In the genomic region with DNA sequence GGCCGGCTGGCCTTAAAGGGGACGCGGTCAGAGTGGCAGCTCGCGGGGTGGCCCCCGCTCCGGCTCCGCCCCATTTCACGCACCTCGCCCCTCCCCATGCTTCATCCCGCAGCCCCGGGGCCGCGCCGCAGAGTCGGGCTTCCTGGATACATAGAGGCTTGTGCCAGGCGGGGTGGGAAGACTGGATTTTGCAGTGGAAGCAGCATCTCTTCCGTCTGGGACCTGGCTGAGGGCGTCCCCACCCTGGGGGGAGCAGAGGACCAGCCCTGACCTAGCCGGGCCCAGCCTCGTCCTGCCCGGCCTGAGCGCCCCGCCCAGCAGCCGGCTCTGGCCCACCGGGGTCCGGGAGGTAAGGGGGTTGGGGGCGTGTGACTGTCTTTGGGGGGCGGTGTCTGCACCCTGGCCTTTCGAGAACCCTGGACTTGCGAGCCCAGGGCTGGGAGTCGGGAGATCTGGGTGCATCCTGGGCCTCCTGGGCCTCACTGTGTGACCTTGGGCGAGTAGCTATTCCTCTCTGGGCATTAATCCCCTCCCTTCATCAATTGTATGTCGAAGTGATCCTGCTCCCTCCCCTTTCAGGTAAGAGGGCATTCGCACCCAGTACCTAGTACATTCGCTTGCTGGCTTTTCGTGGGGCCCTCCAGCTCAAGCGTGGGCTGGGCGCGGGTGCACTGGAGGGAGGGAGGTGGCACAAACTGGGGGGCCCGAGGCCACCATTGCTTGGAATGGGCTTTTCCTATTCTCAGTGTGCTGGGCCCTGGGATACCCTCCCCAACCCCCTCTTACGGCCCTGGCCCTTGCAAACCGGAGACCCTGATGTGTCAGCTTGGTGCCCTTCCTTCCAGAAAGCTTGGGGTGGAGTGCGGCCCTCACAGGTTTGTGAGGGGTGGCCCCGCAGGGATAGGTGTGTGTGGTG, we compare ENCODE assay signal across 8 cellular contexts. TPM values are rescaled to one million over a fixed set of nuclear protein-coding genes. Genes with fewer than 3 reads are reported as not detected.
A peak's percentile ranks its signal among the peaks of the same experiment; 100 is the strongest.
DNase-seq lines count a peak whose midpoint lies in the region; ATAC-seq and TF ChIP-seq lines count a peak whose summit lies in the region.

A gene with protein sequence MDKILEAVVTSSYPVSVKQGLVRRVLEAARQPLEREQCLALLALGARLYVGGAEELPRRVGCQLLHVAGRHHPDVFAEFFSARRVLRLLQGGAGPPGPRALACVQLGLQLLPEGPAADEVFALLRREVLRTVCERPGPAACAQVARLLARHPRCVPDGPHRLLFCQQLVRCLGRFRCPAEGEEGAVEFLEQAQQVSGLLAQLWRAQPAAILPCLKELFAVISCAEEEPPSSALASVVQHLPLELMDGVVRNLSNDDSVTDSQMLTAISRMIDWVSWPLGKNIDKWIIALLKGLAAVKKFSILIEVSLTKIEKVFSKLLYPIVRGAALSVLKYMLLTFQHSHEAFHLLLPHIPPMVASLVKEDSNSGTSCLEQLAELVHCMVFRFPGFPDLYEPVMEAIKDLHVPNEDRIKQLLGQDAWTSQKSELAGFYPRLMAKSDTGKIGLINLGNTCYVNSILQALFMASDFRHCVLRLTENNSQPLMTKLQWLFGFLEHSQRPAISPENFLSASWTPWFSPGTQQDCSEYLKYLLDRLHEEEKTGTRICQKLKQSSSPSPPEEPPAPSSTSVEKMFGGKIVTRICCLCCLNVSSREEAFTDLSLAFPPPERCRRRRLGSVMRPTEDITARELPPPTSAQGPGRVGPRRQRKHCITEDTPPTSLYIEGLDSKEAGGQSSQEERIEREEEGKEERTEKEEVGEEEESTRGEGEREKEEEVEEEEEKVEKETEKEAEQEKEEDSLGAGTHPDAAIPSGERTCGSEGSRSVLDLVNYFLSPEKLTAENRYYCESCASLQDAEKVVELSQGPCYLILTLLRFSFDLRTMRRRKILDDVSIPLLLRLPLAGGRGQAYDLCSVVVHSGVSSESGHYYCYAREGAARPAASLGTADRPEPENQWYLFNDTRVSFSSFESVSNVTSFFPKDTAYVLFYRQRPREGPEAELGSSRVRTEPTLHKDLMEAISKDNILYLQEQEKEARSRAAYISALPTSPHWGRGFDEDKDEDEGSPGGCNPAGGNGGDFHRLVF (plus strand): TSS at position 111 of the 916 bp plus-strand sequence. CDS start 7,327 bp downstream, outside the sequence.

- H3K36me3 ChIP-seq in sigmoid colon, result no peaks in the 10 kb centered on the region

- H3K27me3 Mint-ChIP-seq in activated CD4-positive, alpha-beta T cell treated with anti-CD3 and anti-CD28 coated beads, Interleukin-2, amount 10 ng/mL, durations not matched to agents 7 days and 5 days, result no peaks in the 10 kb centered on the region

- peak within 1 kb of the TSS; percentile 90 for H3K4me3 Mint-ChIP-seq in activated CD4-positive, alpha-beta T cell treated with anti-CD3 and anti-CD28 coated beads, Interleukin-2, amount 10 ng/mL, durations not matched to agents 7 days and 5 days

- intact Hi-C loops in Right ventricle myocardium superior (cut with DNase I) (loop anchor here (5.0 kb wide), 1 partner anchor 52 kb away; the partner anchor contains the start of gene ALG8), sigmoid colon (cut with DNase I) (loop anchor here (2.0 to 5.0 kb wide), 3 partner anchors 26 to 228 kb away; partner anchors contain the start of genes ALG8 and GAB2)

- H3K4me1 Mint-ChIP-seq in activated CD4-positive, alpha-beta T cell treated with anti-CD3 and anti-CD28 coated beads, Interleukin-2, amount 10 ng/mL, durations not matched to agents 7 days and 5 days, result peaks cover 61% of the 10 kb centered on the region

- no peaks in the 10 kb centered on the region for H3K27me3 ChIP-seq in sigmoid colon

- TF ChIP-seq EP300 in sigmoid colon (IDR thresholded peaks at IDR 0.05), result no peak

- no peak for DNase-seq in activated CD4-positive, alpha-beta T cell treated with anti-CD3 and anti-CD28 coated beads, Interleukin-2, amount 10 ng/mL, durations not matched to agents 7 days and 5 days
- no peak for DNase-seq in activated CD4-positive, alpha-beta T cell treated with anti-CD3 and anti-CD28 coated beads, Interleukin-2, amount 50 U/mL, for 1 hour
- DNase-seq in Right ventricle myocardium superior (no peak), sigmoid colon (peak; percentile 62), NCI-H146 (lab: John Stamatoyannopoulos, UW) (no peak)

- H3K27ac ChIP-seq in VCaP (peak within 1 kb of the TSS; percentile 76), sigmoid colon (peak within 1 kb of the TSS; percentile 79 to 91 (median 88))

- CTCF ChIA-PET in activated CD4-positive, alpha-beta T cell treated with anti-CD3 and anti-CD28 coated beads, Interleukin-2, amount 10 ng/mL, durations not matched to agents 7 days and 5 days (lab: Charles Lee), result interaction anchor here (0.7 to 2.5 kb wide), 11 partner anchors 10 to 376 kb away, joined by 3 to 12 read pairs (median 4); no protein-coding TSS in a partner anchor

- ATAC-seq in Right ventricle myocardium superior (ENCODE audit: poor library complexity) (peak; percentile 13), GM21528 (IDR thresholded peaks at IDR 0.05; ENCODE audit: low FRiP score, unreplicated experiment) (no peak), HG03095 (IDR thresholded peaks at IDR 0.05; ENCODE audit: unreplicated experiment) (no peak)

- POLR2A ChIA-PET in activated CD4-positive, alpha-beta T cell treated with anti-CD3 and anti-CD28 coated beads, Interleukin-2, amount 10 ng/mL, durations not matched to agents 7 days and 5 days (lab: Charles Lee), result interaction anchor here (0.7 to 1.6 kb wide), 2 partner anchors 48 to 50 kb away, joined by 3 to 4 read pairs; partner anchors contain the start of gene ALG8

- peak within 1 kb of the TSS; percentile 89 for H3K27ac Mint-ChIP-seq in activated CD4-positive, alpha-beta T cell treated with anti-CD3 and anti-CD28 coated beads, Interleukin-2, amount 10 ng/mL, durations not matched to agents 7 days and 5 days

- H3K9me3 Mint-ChIP-seq in activated CD4-positive, alpha-beta T cell treated with anti-CD3 and anti-CD28 coated beads, Interleukin-2, amount 10 ng/mL, durations not matched to agents 7 days and 5 days, result no peaks in the 10 kb centered on the region

- 17 to 20% methylated on average over 45 of the region's 45 CpGs for WGBS in sigmoid colon, 2 donors

- no peaks in the 10 kb centered on the region for H3K9me3 ChIP-seq in sigmoid colon

- H3K36me3 Mint-ChIP-seq in activated CD4-positive, alpha-beta T cell treated with anti-CD3 and anti-CD28 coated beads, Interleukin-2, amount 10 ng/mL, durations not matched to agents 7 days and 5 days (ENCODE audit: low read depth), result peaks cover 21% of the 10 kb centered on the region

- H3K4me1 ChIP-seq in sigmoid colon, result peaks cover 0 to 51% (median 39%) of the 10 kb centered on the region in 4 donors

- TF ChIP-seq POLR2A in sigmoid colon (IDR thresholded peaks at IDR 0.05), result no peak

- peak within 1 kb of the TSS; percentile 70 to 97 (median 90) for H3K4me3 ChIP-seq in sigmoid colon

- TF ChIP-seq CTCF in VCaP (conservative IDR thresholded peaks at IDR 0.05) (no peak), sigmoid colon (IDR thresholded peaks at IDR 0.05) (no peak)

RNA-seq across cellular contexts. Expression of the gene that starts here (rescaled TPM):
- 10 to 100 TPM; 13.0 to 13.2 TPM for total RNA-seq in activated CD4-positive, alpha-beta T cell treated with anti-CD3 and anti-CD28 coated beads, Interleukin-2, amount 10 ng/mL, durations not matched to agents 7 days and 5 days
- total RNA-seq in Right ventricle myocardium superior, result 4.6 TPM
- 10 to 100 TPM in 2 of 4 donors, 1 to 10 TPM in 2; 6.7 to 23.3 (median 10.6) TPM for total RNA-seq in sigmoid colon
- polyA plus RNA-seq in sigmoid colon, result 1 to 10 TPM; 1.2 to 6.5 (median 2.1) TPM
